Comparison of ENCODE assay signal across 17 cellular contexts in the genomic region with DNA sequence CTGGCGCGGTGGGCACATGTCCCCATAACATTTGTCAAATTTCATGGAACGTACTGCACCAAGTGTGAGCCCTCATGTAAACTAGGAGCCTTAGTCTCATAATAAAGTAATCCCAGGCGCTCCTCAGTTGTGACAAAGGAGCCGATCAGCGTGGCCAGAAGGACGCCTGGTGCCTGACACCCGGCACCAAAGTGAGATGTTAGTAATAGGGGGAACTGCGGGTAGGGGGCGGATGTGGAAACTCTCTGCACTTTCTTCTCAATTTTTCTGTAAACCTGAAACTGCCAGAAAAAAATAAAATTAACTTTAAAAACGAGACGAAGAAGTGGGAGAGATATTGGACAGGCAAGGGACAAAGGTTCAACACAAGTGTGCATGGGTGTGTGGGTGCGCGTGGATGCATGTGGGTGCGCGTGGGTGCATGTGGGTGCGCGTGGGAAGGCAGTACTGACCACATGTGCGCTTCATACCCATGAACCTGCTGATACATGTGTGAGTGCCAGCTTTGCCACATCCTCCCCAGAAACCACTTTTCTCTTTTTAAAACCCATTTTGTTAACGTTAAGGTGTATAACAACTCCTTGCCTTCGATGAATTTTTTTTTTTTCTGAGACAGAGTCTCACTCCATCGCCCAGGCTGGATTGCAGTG. TPM values are rescaled to one million over a fixed set of nuclear protein-coding genes. Genes with fewer than 3 reads are reported as not detected.
DNase-seq lines count a peak whose midpoint lies in the region; ATAC-seq and TF ChIP-seq lines count a peak whose summit lies in the region.
"Had no signal": no experiment of that assay in that cellular context is flagged by ENCODE, and none has a peak within 500 bp of the region (broad histone marks: within the 10 kb centered on the region; RNA-seq: fewer than 3 reads in every experiment).

No MANE protein-coding gene starts in this region.

- peaks cover 6% of the 10 kb centered on the region for H3K36me3 Mint-ChIP-seq in Caco-2 (ENCODE audit: insufficient read depth, unreplicated experiment)
- H3K36me3 Mint-ChIP-seq in activated naive CD8-positive, alpha-beta T cell treated with anti-CD3 and anti-CD28 coated beads, Interleukin-2, amount 10 ng/mL, durations not matched to agents 7 days and 5 days, result no peaks in the 10 kb centered on the region

- peaks cover 28% of the 10 kb centered on the region for H3K4me1 ChIP-seq in Caco-2

- no peak for DNase-seq in Caco-2
- peak; percentile 38 to 46 for DNase-seq in Kasumi-1 (lab: John Stamatoyannopoulos, UW)
- no peak for DNase-seq in activated naive CD8-positive, alpha-beta T cell treated with anti-CD3 and anti-CD28 coated beads, Interleukin-2, amount 10 ng/mL, durations not matched to agents 7 days and 5 days
- peak; percentile 38 for DNase-seq in stimulated activated CD4-positive, alpha-beta T cell treated with anti-CD3 and anti-CD28 coated beads, Interleukin-1b, Interleukin-23, amount 100 ng/mL, for 48 hours
- DNase-seq in NCI-H1092 (lab: John Stamatoyannopoulos, UW), result no peak
- DNase-seq: activated CD4-positive, alpha-beta T cell treated with anti-CD3 and anti-CD28 coated beads, Interleukin-2, amount 10 ng/mL, durations not matched to agents 7 days and 5 days; DMS53; endodermal cell; NCI-H1092 treated with DMSO at 0.1 percent for 48 hours; NCI-H2171 treated with DMSO at 0.1 percent for 48 hours; Right ventricle myocardium superior had no signal

- H3K27me3 ChIP-seq in Caco-2 (replicated peaks; ENCODE audit: control insufficient read depth, insufficient read depth, low read length), result no peaks in the 10 kb centered on the region
- H3K27me3 ChIP-seq: BLaER1, tibial nerve had no signal

- no peak for TF ChIP-seq CTCF in Caco-2 (IDR thresholded peaks at IDR 0.05; ENCODE audit: insufficient read depth in 1 of 2, low read depth in 1 of 2, low read length in 1 of 2, severe bottlenecking in 1 of 2, unreplicated experiment in 1 of 2)

- H3K4me3 Mint-ChIP-seq in Caco-2 (ENCODE audit: unreplicated experiment), result no peak overlapping the region
- peak overlapping the region; percentile 19 for H3K4me3 Mint-ChIP-seq in activated naive CD8-positive, alpha-beta T cell treated with anti-CD3 and anti-CD28 coated beads, Interleukin-2, amount 10 ng/mL, durations not matched to agents 7 days and 5 days
- H3K4me3 Mint-ChIP-seq: activated CD4-positive, alpha-beta T cell treated with anti-CD3 and anti-CD28 coated beads, Interleukin-2, amount 10 ng/mL, durations not matched to agents 7 days and 5 days; endodermal cell had no signal

- H3K4me3 ChIP-seq in Caco-2 (ENCODE audit: low read depth, low read length), result no peak overlapping the region
- H3K4me3 ChIP-seq: BLaER1, skin epidermis, tibial nerve had no signal

- H3K27ac Mint-ChIP-seq in Caco-2 (ENCODE audit: unreplicated experiment), result peak overlapping the region; percentile 86
- no peak overlapping the region for H3K27ac Mint-ChIP-seq in activated naive CD8-positive, alpha-beta T cell treated with anti-CD3 and anti-CD28 coated beads, Interleukin-2, amount 10 ng/mL, durations not matched to agents 7 days and 5 days
- H3K27ac Mint-ChIP-seq: activated CD4-positive, alpha-beta T cell treated with anti-CD3 and anti-CD28 coated beads, Interleukin-2, amount 10 ng/mL, durations not matched to agents 7 days and 5 days; endodermal cell had no signal

- peak; percentile 68 for ATAC-seq in activated naive CD8-positive, alpha-beta T cell treated with anti-CD3 and anti-CD28 coated beads, Interleukin-2, amount 10 ng/mL, durations not matched to agents 7 days and 5 days (ENCODE audit: low read depth)
- ATAC-seq in HG03175 (IDR thresholded peaks at IDR 0.05; ENCODE audit: unreplicated experiment), result no peak
- ATAC-seq in HG02885 (IDR thresholded peaks at IDR 0.05; ENCODE audit: poor library complexity, unreplicated experiment), result no peak
- ATAC-seq: left lobe of liver had no signal

- intact Hi-C loops in Caco-2 (cut with micrococcal nuclease; ENCODE audit: unreplicated experiment), result no loop called here

- BruUV-seq in Caco-2 (replicated peaks; lab: Mats Ljungman, UMichigan), result no TSS peak

- peaks cover 12% of the 10 kb centered on the region for H3K9me3 ChIP-seq in Caco-2

- no peaks in the 10 kb centered on the region for H3K36me3 ChIP-seq in Caco-2 (ENCODE audit: control insufficient read depth, insufficient read depth, low read length)
- H3K36me3 ChIP-seq: BLaER1, tibial nerve had no signal

- CTCF ChIA-PET in Caco-2 (lab: Charles Lee), result interaction anchor here (1.4 kb wide), 1 partner anchor 10 kb away, joined by 3 read pairs; no protein-coding TSS in a partner anchor

- H3K27me3 Mint-ChIP-seq in Caco-2 (ENCODE audit: insufficient read depth, unreplicated experiment), result no peaks in the 10 kb centered on the region
- H3K27me3 Mint-ChIP-seq in activated naive CD8-positive, alpha-beta T cell treated with anti-CD3 and anti-CD28 coated beads, Interleukin-2, amount 10 ng/mL, durations not matched to agents 7 days and 5 days, result peaks cover 20% of the 10 kb centered on the region

- POLR2A ChIA-PET in Caco-2 (lab: Charles Lee), result no interaction called here
- POLR2A ChIA-PET in activated naive CD8-positive, alpha-beta T cell treated with anti-CD3 and anti-CD28 coated beads, Interleukin-2, amount 10 ng/mL, durations not matched to agents 7 days and 5 days (lab: Charles Lee), result no interaction called here

- H3K9me3 Mint-ChIP-seq in Caco-2 (ENCODE audit: unreplicated experiment), result peaks cover 14% of the 10 kb centered on the region
- peaks cover 7% of the 10 kb centered on the region for H3K9me3 Mint-ChIP-seq in activated naive CD8-positive, alpha-beta T cell treated with anti-CD3 and anti-CD28 coated beads, Interleukin-2, amount 10 ng/mL, durations not matched to agents 7 days and 5 days

- peaks cover 43% of the 10 kb centered on the region for H3K4me1 Mint-ChIP-seq in Caco-2 (ENCODE audit: low read depth, unreplicated experiment)
- peaks cover 12% of the 10 kb centered on the region for H3K4me1 Mint-ChIP-seq in activated naive CD8-positive, alpha-beta T cell treated with anti-CD3 and anti-CD28 coated beads, Interleukin-2, amount 10 ng/mL, durations not matched to agents 7 days and 5 days

RNA-seq across cellular contexts. Expression of a gene that starts 55.4 kb away (rescaled TPM):
- 0.12 TPM in 1 of 2 replicates, not detected in the other for total RNA-seq in Caco-2 (2022)
- total RNA-seq in activated naive CD8-positive, alpha-beta T cell treated with anti-CD3 and anti-CD28 coated beads, Interleukin-2, amount 10 ng/mL, durations not matched to agents 7 days and 5 days, result not detected
- total RNA-seq: activated CD4-positive, alpha-beta T cell treated with anti-CD3 and anti-CD28 coated beads, Interleukin-2, amount 10 ng/mL, durations not matched to agents 7 days and 5 days; endodermal cell; tibial nerve had no signal

Comparison
In these comparisons a context has a peak if more than half of its experiments do, and no peak if none do; other contexts are left out.
1. DNase-seq: peak in Kasumi-1 (2 of 2) and stimulated activated CD4-positive, alpha-beta T cell treated with anti-CD3 and anti-CD28 coated beads, Interleukin-1b, Interleukin-23, amount 100 ng/mL, for 48 hours (single experiment); none in Caco-2 (0 of 2), activated naive CD8-positive, alpha-beta T cell treated with anti-CD3 and anti-CD28 coated beads, Interleukin-2, amount 10 ng/mL, durations not matched to agents 7 days and 5 days (single experiment) and NCI-H1092 (single experiment).